In the genomic region with DNA sequence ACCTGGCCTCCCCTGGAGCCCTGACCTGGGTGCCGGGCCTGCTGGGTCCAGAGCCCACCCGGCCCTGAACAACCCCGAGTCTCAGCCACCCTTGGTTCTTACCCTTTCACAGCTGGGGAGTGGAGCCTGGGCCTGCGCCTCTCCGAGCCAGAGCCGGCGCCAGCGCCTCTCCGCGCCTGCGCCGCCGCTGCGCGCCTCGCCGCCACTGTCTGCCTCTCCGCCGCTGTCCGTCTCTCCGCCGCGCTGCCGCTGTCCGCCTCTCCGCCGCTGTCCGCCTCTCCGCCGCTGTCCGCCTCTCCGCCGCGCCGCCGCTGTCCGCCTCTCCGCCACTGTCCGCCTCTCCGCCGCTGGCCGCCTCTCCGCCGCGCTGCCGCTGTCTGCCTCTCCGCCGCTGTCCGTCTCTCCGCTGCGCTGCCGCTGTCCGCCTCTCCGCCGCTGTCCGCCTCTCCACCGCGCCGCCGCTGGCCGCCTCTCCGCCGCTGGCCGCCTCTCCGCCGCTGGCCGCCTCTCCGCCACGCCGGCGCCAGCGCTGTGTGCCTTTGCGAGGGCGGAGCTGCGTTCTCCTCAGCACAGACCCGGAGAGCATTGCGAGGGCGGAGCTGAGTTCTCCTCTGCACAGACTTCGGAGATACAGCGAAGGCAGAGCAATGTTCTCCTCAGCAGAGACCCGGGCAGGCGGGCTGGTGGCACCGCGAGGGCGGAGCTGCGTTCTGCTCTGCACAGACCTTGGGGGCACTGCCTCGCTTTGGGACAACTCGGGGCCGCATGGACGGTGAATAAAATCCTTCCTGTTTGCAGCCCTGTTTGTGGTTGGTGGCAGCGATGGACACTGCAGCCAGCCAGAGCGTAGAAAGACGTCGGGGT, we compare ENCODE assay signal across 8 cellular contexts.
DNase-seq lines count a peak whose midpoint lies in the region; ATAC-seq, FAIRE-seq and TF ChIP-seq lines count a peak whose summit lies in the region.
"Not testable (repeated sequence)": the region's sequence is repeated elsewhere in the genome, so short reads cannot be mapped to it uniquely, and the experiment has no call there.

No MANE protein-coding gene starts in this region.

- H2BK12ac ChIP-seq in H1 (ENCODE audit: low read depth, low read length), result not testable (repeated sequence)

- H3K56ac ChIP-seq in H1 (replicated peaks; ENCODE audit: insufficient read length, low read depth, low read length), result not testable (repeated sequence)

- not testable (repeated sequence) for H3K36me3 Mint-ChIP-seq in memory B cell; neural progenitor cell; stimulated activated naive B cell treated with anti-CD40 and anti-IgM and Interleukin-4, amounts not matched to agents 10 μg/mL and 1 μg/mL and 100 μg/mL, for 72 hours

- H3K4me1 ChIP-seq in HUES48 (ENCODE audit: control insufficient read depth, insufficient read depth, low read length); adipocyte (ENCODE audit: control insufficient read depth, insufficient read depth, low read length); H1 (replicated peaks in 1 of 4; ENCODE audit: control insufficient read depth in 3 of 4, insufficient read depth in 4 of 4, low read length in 3 of 4); iPS-18a (ENCODE audit: control insufficient read depth, low read depth, low read length); neural progenitor cell: not testable (repeated sequence)

- not testable (repeated sequence) for H3K27me3 ChIP-seq in HUES48 (ENCODE audit: control insufficient read depth, insufficient read depth, low read length); adipocyte (replicated peaks; ENCODE audit: control insufficient read depth, insufficient read depth, low read length); H1 (replicated peaks in 1 of 4; ENCODE audit: control insufficient read depth in 3 of 4, extremely low read depth in 1 of 4, insufficient read depth in 3 of 4, low read length in 3 of 4); iPS-18a (ENCODE audit: control insufficient read depth, insufficient read depth, low read length); neural progenitor cell

- H3K9ac ChIP-seq in HUES48 (ENCODE audit: low read depth, low read length); iPS-18a (ENCODE audit: low read length); neural progenitor cell: not testable (repeated sequence)
- H3K9ac ChIP-seq in adipocyte (ENCODE audit: low read length) (peak overlapping the region; percentile 46), H1 (replicated peaks in 1 of 4; ENCODE audit: extremely low read depth in 1 of 4, low read depth in 3 of 4, low read length in 3 of 4) (peak overlapping the region in 1 of 4 experiments; percentile 34; a peak in 1 of 7 replicates)

- not testable (repeated sequence) for H2BK5ac ChIP-seq in H1 (ENCODE audit: low read depth, low read length)

- H4K91ac ChIP-seq in H1 (replicated peaks; ENCODE audit: insufficient read length, low read length), result not testable (repeated sequence)

- 2% methylated on average over 44 of the region's 94 CpGs; no CpG with 5 or more reads in 1 of the 2 experiments for WGBS in H1 (ENCODE audit: extremely low coverage in 1 of 2, insufficient coverage in 1 of 2, insufficient read length in 1 of 2, insufficient replicate concordance in 2 of 2, low coverage in 1 of 2, low lambda C conversion rate in 2 of 2, missing lambda C conversion rate in 1 of 2), 2 experiments

- H4K8ac ChIP-seq in H1 (ENCODE audit: extremely low read depth, insufficient read depth, low read length), result not testable (repeated sequence)

- not testable (repeated sequence) for H3K18ac ChIP-seq in H1 (ENCODE audit: extremely low read depth, low read length)

- not testable (repeated sequence) for ATAC-seq in memory B cell (ENCODE audit: low read depth); stimulated activated naive B cell treated with anti-CD40 and anti-IgM and Interleukin-4, amounts not matched to agents 10 μg/mL and 1 μg/mL and 100 μg/mL, for 72 hours (replicated peaks)

- TF ChIP-seq POLR2A in H1 (IDR thresholded peaks at IDR 0.05; ENCODE audit: control extremely low read depth in 1 of 2, low read depth in 2 of 2, low read length in 2 of 2), result not testable (repeated sequence)

- H2AFZ ChIP-seq in H1 (ENCODE audit: low read length); neural progenitor cell (replicated peaks): not testable (repeated sequence)

- H3K23me2 ChIP-seq in H1 (ENCODE audit: low read depth, low read length), result not testable (repeated sequence)

- not testable (repeated sequence) for DNase-seq in AG09309 (ENCODE audit: low read depth); adipocyte (ENCODE audit: low read depth); memory B cell (ENCODE audit: low spot score in 2 of 2); neural progenitor cell (ENCODE audit: low spot score); stimulated activated naive B cell treated with anti-CD40 and anti-IgM and Interleukin-4, amounts not matched to agents 10 μg/mL and 1 μg/mL and 100 μg/mL, for 72 hours
- peak in 1 of 2 experiments; percentile 63 for DNase-seq in H1 (ENCODE audit: low read depth in 1 of 2, low spot score in 2 of 2)

- not testable (repeated sequence) for H3K79me2 ChIP-seq in H1 (ENCODE audit: control insufficient read depth in 1 of 2, insufficient read depth in 2 of 2, low read length in 2 of 2); neural progenitor cell (ENCODE audit: low read depth)

- not testable (repeated sequence) for H2AK5ac ChIP-seq in H1 (ENCODE audit: low read depth, low read length)

- not testable (repeated sequence) for H3K27me3 Mint-ChIP-seq in memory B cell; neural progenitor cell (ENCODE audit: insufficient read depth, low read depth); stimulated activated naive B cell treated with anti-CD40 and anti-IgM and Interleukin-4, amounts not matched to agents 10 μg/mL and 1 μg/mL and 100 μg/mL, for 72 hours

- peak overlapping the region; percentile 43 to 54; a peak in 3 of 4 replicates for H3K4me2 ChIP-seq in H1 (ENCODE audit: insufficient read depth in 1 of 2, low read depth in 2 of 2, low read length in 2 of 2)
- H3K4me2 ChIP-seq in neural progenitor cell, result not testable (repeated sequence)

- CTCF ChIA-PET in H1 (lab: Charles Lee; ENCODE audit: partially characterized antibody), result not testable (repeated sequence)

- H2BK20ac ChIP-seq in H1 (ENCODE audit: low read length), result not testable (repeated sequence)

- H3K4me3 Mint-ChIP-seq in memory B cell, result peak overlapping the region; percentile 68
- H3K4me3 Mint-ChIP-seq in neural progenitor cell, result peak overlapping the region; percentile 79
- peak overlapping the region; percentile 67 to 78 for H3K4me3 Mint-ChIP-seq in stimulated activated naive B cell treated with anti-CD40 and anti-IgM and Interleukin-4, amounts not matched to agents 10 μg/mL and 1 μg/mL and 100 μg/mL, for 72 hours

- not testable (repeated sequence) for TF ChIP-seq EP300 in H1 (IDR thresholded peaks at IDR 0.05; ENCODE audit: borderline replicate concordance in 1 of 2, low read depth in 2 of 2, low read length in 2 of 2)

- H3K4ac ChIP-seq in H1 (replicated peaks; ENCODE audit: insufficient read length, low read depth, low read length), result not testable (repeated sequence)

- H2BK120ac ChIP-seq in H1 (replicated peaks; ENCODE audit: low read depth, low read length), result not testable (repeated sequence)

- not testable (repeated sequence) for FAIRE-seq in H1 (lab: Jason Lieb, UNC)

- not testable (repeated sequence) for H3K27ac Mint-ChIP-seq in memory B cell; neural progenitor cell; stimulated activated naive B cell treated with anti-CD40 and anti-IgM and Interleukin-4, amounts not matched to agents 10 μg/mL and 1 μg/mL and 100 μg/mL, for 72 hours

- not testable (repeated sequence) for H3K4me1 Mint-ChIP-seq in memory B cell; neural progenitor cell; stimulated activated naive B cell treated with anti-CD40 and anti-IgM and Interleukin-4, amounts not matched to agents 10 μg/mL and 1 μg/mL and 100 μg/mL, for 72 hours

- not testable (repeated sequence) for H3K9me3 ChIP-seq in HUES48 (ENCODE audit: control insufficient read depth, insufficient read depth, low read length); adipocyte (ENCODE audit: control insufficient read depth, low read length); H1 (ENCODE audit: insufficient read depth in 2 of 2, low read depth in 1 of 2, low read length in 1 of 2); iPS-18a (ENCODE audit: control insufficient read depth, low read depth, low read length); neural progenitor cell (ENCODE audit: low read depth)

- not testable (repeated sequence) for H4K5ac ChIP-seq in H1 (ENCODE audit: insufficient read length, low read depth, low read length)

- not testable (repeated sequence) for H3K36me3 ChIP-seq in HUES48 (ENCODE audit: control insufficient read depth, insufficient read depth, low read length); adipocyte (ENCODE audit: control insufficient read depth, insufficient read depth, low read length, severe bottlenecking); H1 (ENCODE audit: control insufficient read depth in 2 of 4, insufficient read depth in 4 of 4, low read length in 3 of 4); iPS-18a (ENCODE audit: control insufficient read depth, low read depth, low read length); neural progenitor cell

- H3K79me1 ChIP-seq in H1 (ENCODE audit: low read depth, low read length), result not testable (repeated sequence)

- H3F3A ChIP-seq in neural progenitor cell (ENCODE audit: low read depth), result not testable (repeated sequence)

- not testable (repeated sequence) for TF ChIP-seq RAD21 in H1 (IDR thresholded peaks at IDR 0.05 in 1 of 2, conservative IDR thresholded peaks at IDR 0.05 in 1 of 2; ENCODE audit: low read depth in 2 of 2, low read length in 2 of 2)

- peak overlapping the region; percentile 43 for H3K4me3 ChIP-seq in AG09309 (ENCODE audit: control insufficient read depth, low read depth, low read length)
- peak overlapping the region; percentile 37; the same call in 1 of the 2 replicates for H3K4me3 ChIP-seq in HUES48 (ENCODE audit: low read depth, low read length)
- not testable (repeated sequence) for H3K4me3 ChIP-seq in adipocyte (ENCODE audit: low read length); neural progenitor cell
- peak overlapping the region; percentile 14 to 54 (median 24); a peak in 6 of 8 replicates for H3K4me3 ChIP-seq in H1 (ENCODE audit: extremely low read depth in 1 of 4, insufficient read depth in 2 of 4, low read depth in 3 of 4, low read length in 4 of 4)
- H3K4me3 ChIP-seq in iPS-18a (ENCODE audit: low read length), result peak overlapping the region; percentile 40

- not testable (repeated sequence) for TF ChIP-seq CTCF in AG09309 (IDR thresholded peaks at IDR 0.05; ENCODE audit: control insufficient read depth, insufficient read depth, low read depth, low read length, missing control alignments); H1 (IDR thresholded peaks at IDR 0.05; ENCODE audit: control extremely low read depth in 1 of 3, insufficient read depth in 1 of 3, low read depth in 1 of 3, low read length in 3 of 3); neural progenitor cell (IDR thresholded peaks at IDR 0.05)

- not testable (repeated sequence) for H3K14ac ChIP-seq in H1 (ENCODE audit: insufficient read length)

- POLR2A ChIA-PET in H1 (lab: Charles Lee; ENCODE audit: partially characterized antibody), result not testable (repeated sequence)

- not testable (repeated sequence) for H4K20me1 ChIP-seq in H1 (replicated peaks in 1 of 2; ENCODE audit: control insufficient read depth in 1 of 2, insufficient read depth in 2 of 2, low read length in 2 of 2); neural progenitor cell (ENCODE audit: low read depth)

- not testable (repeated sequence) for H3K9me3 Mint-ChIP-seq in memory B cell; neural progenitor cell; stimulated activated naive B cell treated with anti-CD40 and anti-IgM and Interleukin-4, amounts not matched to agents 10 μg/mL and 1 μg/mL and 100 μg/mL, for 72 hours

- H3K23ac ChIP-seq in H1 (ENCODE audit: insufficient read length), result not testable (repeated sequence)

- H2BK15ac ChIP-seq in H1 (ENCODE audit: low read length), result not testable (repeated sequence)

- H3K27ac ChIP-seq in HUES48 (ENCODE audit: low read depth, low read length); H1 (ENCODE audit: low read depth, low read length); iPS-18a (ENCODE audit: low read length); neural progenitor cell: not testable (repeated sequence)
